9 cellular contexts compared by ENCODE assay signal in the genomic region with DNA sequence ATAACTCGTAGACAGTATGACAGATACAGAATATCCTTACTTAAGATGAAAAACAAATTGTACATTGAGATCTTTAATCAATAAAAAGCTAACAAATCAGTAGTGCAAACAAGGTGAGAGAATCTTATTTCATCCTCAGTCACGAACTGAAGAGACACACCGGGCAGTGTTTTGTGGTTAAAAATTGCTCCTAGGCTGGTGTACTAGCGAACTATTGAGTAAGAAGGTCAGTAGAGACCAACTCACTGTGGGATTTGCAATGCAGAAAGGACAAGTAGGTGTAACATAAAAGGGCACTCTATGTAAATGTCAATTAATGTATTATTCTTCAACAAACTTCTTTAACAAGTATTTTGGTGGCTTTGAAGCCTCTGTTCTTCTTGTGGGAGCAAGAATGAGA.
"Had no signal": no experiment of that assay in that cellular context is flagged by ENCODE, and none has a peak within 500 bp of the region (broad histone marks: within the 10 kb centered on the region; RNA-seq: fewer than 3 reads in every experiment).

No MANE protein-coding gene starts in this region.

- H3K27ac ChIP-seq: HL-60 had no signal

- DNase-seq: H9, HCEC 1CT, IMR-90, KG1 had no signal

- H3K4me3 ChIP-seq: GM23338, K562 had no signal

- H3K4me2 ChIP-seq: GM23338 had no signal

- ATAC-seq: GM23338, K562 had no signal

- H2AFZ ChIP-seq: GM23338 had no signal

- FAIRE-seq: H1, H54, K562 had no signal
